16 cellular contexts compared by ENCODE assay signal in genomic region chr1:208230668-208231529, GRCh38. TPM values are rescaled to one million over a fixed set of nuclear protein-coding genes. Genes with fewer than 3 reads are reported as not detected.
A peak's percentile ranks its signal among the peaks of the same experiment; 100 is the strongest.
DNase-seq lines count a peak whose midpoint lies in the region; ATAC-seq and TF ChIP-seq lines count a peak whose summit lies in the region.
"Had no signal": no experiment of that assay in that cellular context is flagged by ENCODE, and none has a peak within 500 bp of the region (broad histone marks: within the 10 kb centered on the region; RNA-seq: fewer than 3 reads in every experiment).

No MANE protein-coding gene starts in this region.

- DNase-seq in MCF 10A (ENCODE audit: unreplicated experiment) (no peak), mammary epithelial cell (no peak), esophagus muscularis mucosa (ENCODE audit: extremely low spot score) (no peak), neural crest cell (ENCODE audit: low read depth, low spot score) (no peak), vagina (ENCODE audit: extremely low spot score in 2 of 2) (no peak), MM.1S (no peak)
- DNase-seq in activated CD4-positive, alpha-beta T cell treated with anti-CD3 and anti-CD28 coated beads for 48 hours: no peak
- DNase-seq: activated CD8-positive, alpha-beta memory T cell treated with anti-CD3 and anti-CD28 coated beads for 24 hours; CD4-positive, CD25-positive, alpha-beta regulatory T cell; NCI-H1694; ovary; small intestine; WERI-Rb-1 had no signal

- no peaks in the 10 kb centered on the region for H3K27me3 Mint-ChIP-seq in MCF 10A (ENCODE audit: insufficient read depth, unreplicated experiment)
- no peaks in the 10 kb centered on the region for H3K27me3 Mint-ChIP-seq in neural crest cell (ENCODE audit: low read depth)

- H3K27ac Mint-ChIP-seq in MCF 10A (ENCODE audit: low read depth, unreplicated experiment) (peak overlapping the region; percentile 24), neural crest cell (ENCODE audit: unreplicated experiment) (peak overlapping the region; percentile 82)
- H3K27ac Mint-ChIP-seq: activated T-helper 1 cell treated with anti-CD3 and anti-CD28 coated beads, Interleukin-12 subunit alpha, Interleukin-12 subunit beta, Interleukin-2, Interleukin-4 antibody, amounts not matched to agents 30 ng/mL and 10 ng/mL and 1 ng/mL, durations not matched to agents 14 hours and 24 hours and 36 hours; CD4-positive, CD25-positive, alpha-beta regulatory T cell had no signal

- H3K4me1 Mint-ChIP-seq in MCF 10A (ENCODE audit: insufficient read depth, unreplicated experiment) (peaks cover 47% of the 10 kb centered on the region), neural crest cell (peaks cover 81% of the 10 kb centered on the region)

- H3K9me2 ChIP-seq in MM.1S (replicated peaks; ENCODE audit: insufficient read depth, low read length): no peaks in the 10 kb centered on the region

- H3K27ac ChIP-seq in mammary epithelial cell (ENCODE audit: insufficient read depth, low read depth, low read length): no peak overlapping the region
- H3K27ac ChIP-seq in esophagus muscularis mucosa (replicated peaks in 1 of 4): peak overlapping the region; percentile 60 to 94 (median 76)
- peak overlapping the region; percentile 23 for H3K27ac ChIP-seq in vagina
- no peak overlapping the region for H3K27ac ChIP-seq in MM.1S (ENCODE audit: low read length)
- H3K27ac ChIP-seq: tibial nerve, WERI-Rb-1 had no signal

- H3K4me1 ChIP-seq in mammary epithelial cell (ENCODE audit: insufficient read depth, low read length) (peaks cover 16% of the 10 kb centered on the region), esophagus muscularis mucosa (peaks cover 79 to 100% (median 100%) of the 10 kb centered on the region in 4 donors), vagina (peaks cover 66% of the 10 kb centered on the region), MM.1S (ENCODE audit: low read length) (no peaks in the 10 kb centered on the region)

- BruUV-seq in MCF 10A (replicated peaks; lab: Mats Ljungman, UMichigan) (no TSS peak), mammary epithelial cell (replicated peaks; lab: Mats Ljungman, UMichigan) (no TSS peak)

- H4K20me1 ChIP-seq in mammary epithelial cell (ENCODE audit: insufficient read depth, low read length): no peaks in the 10 kb centered on the region
- no peaks in the 10 kb centered on the region for H4K20me1 ChIP-seq in MM.1S (ENCODE audit: insufficient read depth, low read length)

- no peaks in the 10 kb centered on the region for H3K9me3 ChIP-seq in mammary epithelial cell (replicated peaks; ENCODE audit: insufficient read depth, low read length)
- no peaks in the 10 kb centered on the region for H3K9me3 ChIP-seq in esophagus muscularis mucosa
- H3K9me3 ChIP-seq in vagina: no peaks in the 10 kb centered on the region
- H3K9me3 ChIP-seq in MM.1S (replicated peaks; ENCODE audit: insufficient read depth, low read length): no peaks in the 10 kb centered on the region
- H3K9me3 ChIP-seq: ovary, tibial nerve had no signal

- dilution Hi-C loops in mammary epithelial cell (cut with HindIII; ENCODE audit: low sequenced_read_pairs): no loop called here

- in situ Hi-C loops in mammary epithelial cell (cut with MboI; ENCODE audit: low sequenced_read_pairs in 2 of 2): no loop called here

- no peak for TF ChIP-seq EP300 in esophagus muscularis mucosa (IDR thresholded peaks at IDR 0.05)

- ATAC-seq in HG03432 (IDR thresholded peaks at IDR 0.05; ENCODE audit: unreplicated experiment): no peak

- H3K79me2 ChIP-seq in mammary epithelial cell (ENCODE audit: insufficient read depth, low read length): peaks cover 100% of the 10 kb centered on the region
- no peaks in the 10 kb centered on the region for H3K79me2 ChIP-seq in MM.1S (ENCODE audit: low read length)

- no peak for TF ChIP-seq CTCF in MCF 10A (IDR thresholded peaks at IDR 0.05; ENCODE audit: unreplicated experiment)
- TF ChIP-seq CTCF in mammary epithelial cell (conservative IDR thresholded peaks at IDR 0.05 in 1 of 2, IDR thresholded peaks at IDR 0.05 in 1 of 2; ENCODE audit: extremely low read depth in 1 of 2, insufficient read depth in 1 of 2, low read depth in 1 of 2, low read length in 2 of 2): no peak
- no peak for TF ChIP-seq CTCF in esophagus muscularis mucosa (IDR thresholded peaks at IDR 0.05)
- no peak for TF ChIP-seq CTCF in neural crest cell (conservative IDR thresholded peaks at IDR 0.05)
- TF ChIP-seq CTCF in vagina (IDR thresholded peaks at IDR 0.05): no peak
- no peak for TF ChIP-seq CTCF in MM.1S (IDR thresholded peaks at IDR 0.05; ENCODE audit: low read length)

- H3K4me3 Mint-ChIP-seq in MCF 10A (ENCODE audit: unreplicated experiment) (no peak overlapping the region), neural crest cell (no peak overlapping the region)
- H3K4me3 Mint-ChIP-seq: activated T-helper 1 cell treated with anti-CD3 and anti-CD28 coated beads, Interleukin-12 subunit alpha, Interleukin-12 subunit beta, Interleukin-2, Interleukin-4 antibody, amounts not matched to agents 30 ng/mL and 10 ng/mL and 1 ng/mL, durations not matched to agents 14 hours and 24 hours and 36 hours; CD4-positive, CD25-positive, alpha-beta regulatory T cell had no signal

- POLR2A ChIA-PET in MCF 10A (lab: Yijun Ruan, JAX): interaction anchor here (0.8 to 14.6 kb wide), 5 partner anchors 10 to 23 kb away, joined by 3 to 186 read pairs (median 7); no protein-coding TSS in a partner anchor

- H3K36me3 ChIP-seq in mammary epithelial cell (ENCODE audit: insufficient read depth, low read length): no peaks in the 10 kb centered on the region
- H3K36me3 ChIP-seq in esophagus muscularis mucosa: peaks cover 0 to 6% (median 0%) of the 10 kb centered on the region in 4 donors
- no peaks in the 10 kb centered on the region for H3K36me3 ChIP-seq in vagina
- H3K36me3 ChIP-seq in MM.1S (replicated peaks; ENCODE audit: insufficient read depth, low read length): no peaks in the 10 kb centered on the region
- H3K36me3 ChIP-seq: ovary, tibial nerve, WERI-Rb-1 had no signal

- no peak overlapping the region for H2AFZ ChIP-seq in mammary epithelial cell (ENCODE audit: low read depth, low read length)
- no peak overlapping the region for H2AFZ ChIP-seq in MM.1S (ENCODE audit: low read length)

- CTCF ChIA-PET in MCF 10A (lab: Yijun Ruan, JAX): interaction anchor here (1.0 to 19.5 kb wide), 9 partner anchors 8 to 422 kb away, joined by 3 to 586 read pairs (median 5); partner anchors contain the start of gene PLXNA2
- CTCF ChIA-PET in mammary epithelial cell (lab: Charles Lee; ENCODE audit: low non-redundant PET): no interaction called here

- H3K9ac ChIP-seq in mammary epithelial cell (ENCODE audit: insufficient read depth, low read length) (no peak overlapping the region), MM.1S (ENCODE audit: low read length) (no peak overlapping the region)

- H3K9me3 Mint-ChIP-seq in MCF 10A (ENCODE audit: unreplicated experiment): no peaks in the 10 kb centered on the region
- no peaks in the 10 kb centered on the region for H3K9me3 Mint-ChIP-seq in neural crest cell
- H3K9me3 Mint-ChIP-seq: activated T-helper 1 cell treated with anti-CD3 and anti-CD28 coated beads, Interleukin-12 subunit alpha, Interleukin-12 subunit beta, Interleukin-2, Interleukin-4 antibody, amounts not matched to agents 30 ng/mL and 10 ng/mL and 1 ng/mL, durations not matched to agents 14 hours and 24 hours and 36 hours; CD4-positive, CD25-positive, alpha-beta regulatory T cell had no signal

- H3K4me2 ChIP-seq in mammary epithelial cell (ENCODE audit: insufficient read depth, low read depth, low read length): no peak overlapping the region
- H3K4me2 ChIP-seq in MM.1S (ENCODE audit: low read depth, low read length): no peak overlapping the region

- H3K4me3 ChIP-seq in mammary epithelial cell (replicated peaks in 1 of 3; ENCODE audit: insufficient read depth in 1 of 3, low read depth in 2 of 3, low read length in 3 of 3) (no peak overlapping the region), esophagus muscularis mucosa (no peak overlapping the region), vagina (no peak overlapping the region), MM.1S (ENCODE audit: low read length) (no peak overlapping the region)
- H3K4me3 ChIP-seq: ovary, tibial nerve had no signal

- WGBS in mammary epithelial cell (ENCODE audit: low coverage, missing lambda C conversion rate): 96% methylated on average over 12 of the region's 15 CpGs
- 45% methylated on average over 15 of the region's 15 CpGs for WGBS in esophagus muscularis mucosa

- H3F3A ChIP-seq in MM.1S (ENCODE audit: insufficient read depth, low read length): no peaks in the 10 kb centered on the region

- TF ChIP-seq POLR2A in esophagus muscularis mucosa (IDR thresholded peaks at IDR 0.05; ENCODE audit: low read depth) (no peak), vagina (IDR thresholded peaks at IDR 0.05) (no peak)

- intact Hi-C loops in MCF 10A (cut with micrococcal nuclease): no loop called here
- intact Hi-C loops in mammary epithelial cell (cut with micrococcal nuclease): no loop called here
- intact Hi-C loops in esophagus muscularis mucosa (cut with DNase I): no loop called here
- intact Hi-C loops in vagina (cut with DNase I): loop anchor here (10.0 kb wide), 1 partner anchor 346 kb away; no protein-coding TSS in a partner anchor

- H3K27me3 ChIP-seq in mammary epithelial cell (ENCODE audit: insufficient read depth, low read length) (no peaks in the 10 kb centered on the region), esophagus muscularis mucosa (no peaks in the 10 kb centered on the region), vagina (no peaks in the 10 kb centered on the region), MM.1S (replicated peaks; ENCODE audit: insufficient read depth, low read length) (no peaks in the 10 kb centered on the region)
- H3K27me3 ChIP-seq: ovary, tibial nerve had no signal

- H3K36me3 Mint-ChIP-seq in MCF 10A (ENCODE audit: insufficient read depth, unreplicated experiment) (peaks cover 9% of the 10 kb centered on the region), neural crest cell (ENCODE audit: low read depth) (peaks cover 8% of the 10 kb centered on the region)

RNA-seq across cellular contexts. Expression of gene PLXNA2, which starts 13.3 kb away (rescaled TPM):
- 59.2 and 69.7 TPM in 2 replicates for total RNA-seq in MCF 10A (2022)
- total RNA-seq in mammary epithelial cell: 10 to 100 TPM in 1 of 2 donors, 1 to 10 TPM in 1; 6.5 to 42.9 TPM
- polyA plus RNA-seq in mammary epithelial cell: 11.5 TPM
- 45.4 TPM for polyA minus RNA-seq in mammary epithelial cell
- 10 to 100 TPM; 19.8 to 41.6 (median 27.9) TPM for total RNA-seq in esophagus muscularis mucosa
- total RNA-seq in neural crest cell: 35.0 and 37.7 TPM in 2 replicates
- 38.3 TPM for total RNA-seq in vagina

Comparison
In these comparisons a context has a peak if more than half of its experiments do, and no peak if none do; other contexts are left out.
1. H3K27ac ChIP-seq: peak in esophagus muscularis mucosa (4 of 4) and vagina (single experiment); none in mammary epithelial cell (single experiment) and MM.1S (single experiment).